20 cellular contexts compared by ENCODE assay signal in the genomic region with DNA sequence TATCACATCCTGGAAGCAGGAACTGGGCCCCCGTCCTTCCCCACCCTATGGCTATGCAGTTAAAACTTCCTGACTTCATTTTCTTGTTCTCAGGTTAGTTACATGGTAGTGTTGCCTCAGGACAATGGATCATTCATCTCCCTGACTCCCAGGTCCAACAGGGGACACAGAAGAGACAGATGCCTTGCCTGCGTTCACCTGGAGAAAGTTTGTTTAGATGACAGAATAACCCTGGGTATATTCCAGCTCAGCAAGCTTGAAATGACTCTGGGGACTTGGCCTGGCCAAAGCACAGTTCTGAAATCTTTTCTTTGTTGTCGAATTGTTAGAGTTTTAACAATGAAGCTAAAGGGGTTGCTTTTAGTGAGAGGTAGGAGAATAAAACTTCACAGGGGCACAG.
DNase-seq lines count a peak whose midpoint lies in the region; ATAC-seq and TF ChIP-seq lines count a peak whose summit lies in the region.
"Had no signal": no experiment of that assay in that cellular context is flagged by ENCODE, and none has a peak within 500 bp of the region (broad histone marks: within the 10 kb centered on the region; RNA-seq: fewer than 3 reads in every experiment).

No MANE protein-coding gene starts in this region.

- no peaks in the 10 kb centered on the region for H3K36me3 ChIP-seq in cardiac muscle cell
- H3K36me3 ChIP-seq in gastroesophageal sphincter = no peaks in the 10 kb centered on the region
- H3K36me3 ChIP-seq in prostate gland = no peaks in the 10 kb centered on the region
- H3K36me3 ChIP-seq in vagina = no peaks in the 10 kb centered on the region
- H3K36me3 ChIP-seq: BE2C, upper lobe of right lung had no signal

- H3K27ac ChIP-seq in cardiac muscle cell = peak overlapping the region; percentile 23
- H3K27ac ChIP-seq in gastroesophageal sphincter = peak overlapping the region; percentile 75 to 82 (median 80)
- H3K27ac ChIP-seq in prostate gland = peak overlapping the region; percentile 10 to 11
- H3K27ac ChIP-seq in vagina = peak overlapping the region; percentile 75
- H3K27ac ChIP-seq: KMS-11, upper lobe of right lung had no signal

- intact Hi-C loops in cardiac septum (cut with DNase I) = no loop called here
- intact Hi-C loops in prostate gland (cut with DNase I) = no loop called here
- intact Hi-C loops in vagina (cut with DNase I) = no loop called here

- no peak for TF ChIP-seq CTCF in cardiac muscle cell (IDR thresholded peaks at IDR 0.05; ENCODE audit: low read depth, low read length)
- no peak for TF ChIP-seq CTCF in gastroesophageal sphincter (IDR thresholded peaks at IDR 0.05)
- no peak for TF ChIP-seq CTCF in prostate gland (IDR thresholded peaks at IDR 0.05)
- TF ChIP-seq CTCF in vagina (IDR thresholded peaks at IDR 0.05) = no peak

- H3K4me3 ChIP-seq in cardiac muscle cell (no peak overlapping the region), gastroesophageal sphincter (no peak overlapping the region), prostate gland (no peak overlapping the region), vagina (peak overlapping the region in 1 of 2 donors; percentile 3)
- H3K4me3 ChIP-seq: upper lobe of right lung had no signal

- TF ChIP-seq POLR2A in gastroesophageal sphincter (IDR thresholded peaks at IDR 0.05) (no peak), prostate gland (IDR thresholded peaks at IDR 0.05) (no peak), vagina (IDR thresholded peaks at IDR 0.05) (no peak)

- H3K27me3 ChIP-seq in cardiac muscle cell = no peaks in the 10 kb centered on the region
- no peaks in the 10 kb centered on the region for H3K27me3 ChIP-seq in gastroesophageal sphincter
- no peaks in the 10 kb centered on the region for H3K27me3 ChIP-seq in prostate gland (replicated peaks; ENCODE audit: insufficient read depth)
- H3K27me3 ChIP-seq in vagina = no peaks in the 10 kb centered on the region
- H3K27me3 ChIP-seq: BE2C, upper lobe of right lung had no signal

- no peak for TF ChIP-seq EP300 in gastroesophageal sphincter (IDR thresholded peaks at IDR 0.05)

- no peak for ATAC-seq in gastroesophageal sphincter
- no peak for ATAC-seq in HG03039 (IDR thresholded peaks at IDR 0.05; ENCODE audit: unreplicated experiment)
- ATAC-seq: activated CD8-positive, alpha-beta T cell treated with anti-CD3 and anti-CD28 coated beads, Interleukin-2, amount 10 ng/mL, durations not matched to agents 7 days and 5 days; effector memory CD8-positive, alpha-beta T cell; naive thymus-derived CD4-positive, alpha-beta T cell; upper lobe of right lung had no signal

- DNase-seq in cardiac muscle cell (ENCODE audit: low read depth in 1 of 2, low spot score in 1 of 2) (no peak), cardiac septum (ENCODE audit: low spot score) (no peak), prostate gland (ENCODE audit: low spot score) (no peak), vagina (ENCODE audit: extremely low spot score in 2 of 2) (no peak), GM19240 (ENCODE audit: insufficient read length, low spot score) (no peak), activated gamma-delta T cell treated with Interleukin-2 at 50 U/mL for 16 hours (no peak)
- DNase-seq: activated CD8-positive, alpha-beta T cell treated with anti-CD3 and anti-CD28 coated beads, Interleukin-2, amount 10 ng/mL, durations not matched to agents 7 days and 5 days; activated effector memory CD4-positive, alpha-beta T cell treated with anti-CD3 and anti-CD28 coated beads, Interleukin-2, amount 50 U/mL, for 16 hours; BE2C; effector memory CD8-positive, alpha-beta T cell; GOT3; kidney; naive thymus-derived CD4-positive, alpha-beta T cell; NCI-H2171; NCI-H524; right cardiac atrium; upper lobe of right lung had no signal

- 33 to 43% methylated on average over 2 of the region's 3 CpGs for WGBS in gastroesophageal sphincter (ENCODE audit: low coverage in 1 of 2), 2 donors
- 33% methylated on average over 3 of the region's 3 CpGs for WGBS in prostate gland

- H3K4me1 ChIP-seq in cardiac muscle cell (ENCODE audit: low read depth) = peaks cover 13% of the 10 kb centered on the region
- peaks cover 10 to 87% (median 23%) of the 10 kb centered on the region in 3 donors for H3K4me1 ChIP-seq in gastroesophageal sphincter
- H3K4me1 ChIP-seq in prostate gland (replicated peaks) = peaks cover 6% of the 10 kb centered on the region
- peaks cover 52% of the 10 kb centered on the region for H3K4me1 ChIP-seq in vagina
- H3K4me1 ChIP-seq: BE2C had no signal

- H3K9me3 ChIP-seq in cardiac muscle cell (ENCODE audit: low read depth) (no peaks in the 10 kb centered on the region), gastroesophageal sphincter (no peaks in the 10 kb centered on the region), prostate gland (no peaks in the 10 kb centered on the region), vagina (no peaks in the 10 kb centered on the region)
- H3K9me3 ChIP-seq: BE2C, upper lobe of right lung had no signal

Comparison
In these comparisons a context has a peak if more than half of its experiments do, and no peak if none do; other contexts are left out.
1. H3K27ac ChIP-seq: peak in every context shown above with its lines; median percentile 80 in gastroesophageal sphincter; 75 in vagina; 23 in cardiac muscle cell; 10 in prostate gland.